8 cellular contexts compared by ENCODE assay signal in the genomic region with DNA sequence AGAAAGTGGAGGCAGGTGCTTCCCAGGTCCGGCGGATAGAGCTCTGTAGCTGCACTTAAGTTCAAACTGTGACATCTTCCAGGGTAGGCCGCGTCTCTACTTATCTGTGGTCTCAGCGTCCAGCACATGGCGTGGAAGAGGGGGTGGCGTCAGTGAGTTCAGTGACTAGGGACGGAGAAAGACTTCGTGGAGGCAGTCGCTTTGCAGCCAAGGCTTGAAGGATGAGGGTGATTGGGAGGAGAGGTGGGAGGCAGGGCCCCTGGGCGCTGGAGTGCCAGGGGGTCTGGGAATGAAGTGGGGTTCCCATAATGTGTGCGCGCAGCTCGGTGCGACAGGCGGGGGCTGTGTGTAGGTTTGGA. TPM values are rescaled to one million over a fixed set of nuclear protein-coding genes. Genes with fewer than 3 reads are reported as not detected.
DNase-seq lines count a peak whose midpoint lies in the region; ATAC-seq and TF ChIP-seq lines count a peak whose summit lies in the region.

No MANE protein-coding gene starts in this region.

- H3K27ac Mint-ChIP-seq in activated B cell treated with CpG ODN at 0.5 μM for 24 hours = peak overlapping the region; percentile 47

- ATAC-seq in activated B cell treated with CpG ODN at 0.5 μM for 24 hours (ENCODE audit: low read depth) (no peak), HG02610 (IDR thresholded peaks at IDR 0.05; ENCODE audit: unreplicated experiment) (no peak)

- DNase-seq in activated B cell treated with CpG ODN at 0.5 μM for 24 hours = no peak
- no peak for DNase-seq in foreskin fibroblast
- DNase-seq in HuH-7 (ENCODE audit: low spot score) = no peak
- no peak for DNase-seq in RWPE1 (ENCODE audit: low spot score)
- DNase-seq in KG1 (lab: John Stamatoyannopoulos, UW) = no peak

- CTCF ChIA-PET in HEK293 (lab: Yijun Ruan, JAX) (interaction anchor here (0.5 to 2.2 kb wide), 12 partner anchors 10 to 241 kb away, joined by 3 to 15 read pairs (median 3); no protein-coding TSS in a partner anchor), activated B cell treated with CpG ODN at 0.5 μM for 24 hours (lab: Charles Lee) (interaction anchor here (0.8 to 1.3 kb wide), 3 partner anchors 9 to 49 kb away, joined by 4 to 5 read pairs (median 5); a partner anchor contains a TSS), RWPE1 (lab: Yijun Ruan, JAX) (interaction anchor here (1.0 kb wide), 1 partner anchor 12 kb away, joined by 3 read pairs; no protein-coding TSS in a partner anchor)

- peak overlapping the region; percentile 82 for H3K4me2 ChIP-seq in skeletal muscle satellite cell (ENCODE audit: low read length)

- H3K9me3 Mint-ChIP-seq in activated B cell treated with CpG ODN at 0.5 μM for 24 hours = no peaks in the 10 kb centered on the region

- H3K36me3 ChIP-seq in HEK293 (ENCODE audit: control insufficient read depth in 2 of 2, insufficient read depth in 1 of 2, low read length in 2 of 2) = no peaks in the 10 kb centered on the region
- no peaks in the 10 kb centered on the region for H3K36me3 ChIP-seq in skeletal muscle satellite cell (ENCODE audit: insufficient read depth, low read length)

- peaks cover 43% of the 10 kb centered on the region for H3K4me1 Mint-ChIP-seq in activated B cell treated with CpG ODN at 0.5 μM for 24 hours

- TF ChIP-seq CTCF in HEK293 (tag by site-specific recombination; IDR thresholded peaks at IDR 0.05) (no peak), activated B cell treated with CpG ODN at 0.5 μM for 24 hours (IDR thresholded peaks at IDR 0.05) (no peak), foreskin fibroblast (IDR thresholded peaks at IDR 0.05; ENCODE audit: low read depth, low read length) (no peak), RWPE1 (conservative IDR thresholded peaks at IDR 0.05; ENCODE audit: low read depth) (no peak)

- H3K4me3 ChIP-seq in HEK293 (ENCODE audit: low read depth, low read length) = no peak overlapping the region
- H3K4me3 ChIP-seq in foreskin fibroblast (ENCODE audit: low read depth in 1 of 2, low read length in 2 of 2) = peak overlapping the region; percentile 35 to 100
- peak overlapping the region; percentile 96 for H3K4me3 ChIP-seq in skeletal muscle satellite cell (ENCODE audit: low read length)

- intact Hi-C loops in activated B cell treated with CpG ODN at 0.5 μM for 24 hours (cut with micrococcal nuclease) = loop anchor here (5.0 to 10.0 kb wide), 2 partner anchors 75 to 422 kb away; a partner anchor contains a TSS

- POLR2A ChIA-PET in HEK293 (lab: Yijun Ruan, JAX) (interaction anchor here (0.9 to 1.8 kb wide), 4 partner anchors 9 to 49 kb away, joined by 3 to 13 read pairs (median 4); a partner anchor contains a TSS), activated B cell treated with CpG ODN at 0.5 μM for 24 hours (lab: Charles Lee) (interaction anchor here (0.8 to 2.0 kb wide), 5 partner anchors 10 to 49 kb away, joined by 3 to 25 read pairs (median 6); a partner anchor contains a TSS), RWPE1 (lab: Yijun Ruan, JAX; ENCODE audit: low non-redundant PET) (no interaction called here)

- H3K27me3 Mint-ChIP-seq in activated B cell treated with CpG ODN at 0.5 μM for 24 hours = peaks cover 4% of the 10 kb centered on the region

- no peak overlapping the region for H3K27ac ChIP-seq in HEK293 (ENCODE audit: extremely low read depth, low read depth, low read length)
- H3K27ac ChIP-seq in RWPE1 = no peak overlapping the region; the same call in 1 of the 2 replicates

- peak overlapping the region; percentile 33 for H3K4me3 Mint-ChIP-seq in activated B cell treated with CpG ODN at 0.5 μM for 24 hours

- H3K4me1 ChIP-seq in HEK293 (ENCODE audit: control insufficient read depth, insufficient read depth, low read length) (peaks cover 20% of the 10 kb centered on the region), skeletal muscle satellite cell (ENCODE audit: control insufficient read depth, insufficient read depth, low read length) (peaks cover 8% of the 10 kb centered on the region)

- H3K9ac ChIP-seq in skeletal muscle satellite cell (ENCODE audit: low read depth, low read length) = no peak overlapping the region

- no peaks in the 10 kb centered on the region for H3K9me3 ChIP-seq in HEK293 (ENCODE audit: control insufficient read depth, insufficient read depth, low read depth, low read length)
- H3K9me3 ChIP-seq in skeletal muscle satellite cell (replicated peaks; ENCODE audit: low read length) = no peaks in the 10 kb centered on the region

- no peaks in the 10 kb centered on the region for H3K27me3 ChIP-seq in skeletal muscle satellite cell (ENCODE audit: control insufficient read depth, insufficient read depth, low read length)

- peaks cover 4% of the 10 kb centered on the region for H3K36me3 Mint-ChIP-seq in activated B cell treated with CpG ODN at 0.5 μM for 24 hours (ENCODE audit: low read depth)

TF ChIP-seq in HEK293, 187 proteins besides CTCF, POLR2A, EP300 and RAD21:
- TF ChIP-seq ZNF600 (tag by site-specific recombination; IDR thresholded peaks at IDR 0.05) (no peak), ZNF121 (tag by site-specific recombination; IDR thresholded peaks at IDR 0.05) (0 out of 2 replicates have a peak, but pooled peaks have one; percentile 10)

RNA-seq across cellular contexts. Expression of a gene that starts 0.4 kb away (rescaled TPM):
- 30.3 and 34.3 TPM in 2 replicates for total RNA-seq in activated B cell treated with CpG ODN at 0.5 μM for 24 hours
- total RNA-seq in skeletal muscle satellite cell (2012; rRNA removed) = 11.1 and 12.7 TPM in 2 replicates

RNA-seq across cellular contexts. Expression of a gene that starts 48.3 kb away (rescaled TPM):
- 30.7 and 37.2 TPM in 2 replicates for total RNA-seq in activated B cell treated with CpG ODN at 0.5 μM for 24 hours
- 9.8 and 10.4 TPM in 2 replicates for total RNA-seq in skeletal muscle satellite cell (2012; rRNA removed)
